ENCODE assay signal across 2 cellular contexts in genomic region chr19:21423057-21424041, GRCh38.
TF ChIP-seq lines count a peak whose summit lies in the region.

No MANE protein-coding gene starts in this region.

TF ChIP-seq in IMR-90, 13 proteins besides CTCF, POLR2A, EP300 and RAD21:
- TF ChIP-seq MAFK (IDR thresholded peaks at IDR 0.05; ENCODE audit: low read depth, low read length) (peak; percentile 49), MXI1 (IDR thresholded peaks at IDR 0.05; ENCODE audit: borderline replicate concordance, low read depth, low read length) (no peak)

TF ChIP-seq in K562, 482 proteins besides CTCF, POLR2A, EP300 and RAD21:
- TF ChIP-seq ZNF274 (IDR thresholded peaks at IDR 0.05; ENCODE audit: borderline replicate concordance, low read depth, low read length) (peak; percentile 84), MAFF (IDR thresholded peaks at IDR 0.05; ENCODE audit: low read length) (0 out of 2 replicates have a peak, but pooled peaks have one; percentile 16), STAT5A (IDR thresholded peaks at IDR 0.05; ENCODE audit: borderline replicate concordance, low read length) (no peak), SMARCA5 (IDR thresholded peaks at IDR 0.05) (no peak), ZNF316 (IDR thresholded peaks at IDR 0.05) (peak; percentile 31; the same call in 1 of the 2 replicates), NCOR1 (IDR thresholded peaks at IDR 0.05) (no peak), RREB1 (CRISPR knock-in tag; IDR thresholded peaks at IDR 0.05) (no peak), MAFG (tag; conservative IDR thresholded peaks at IDR 0.05) (no peak), MAFK (IDR thresholded peaks at IDR 0.05; ENCODE audit: low read length) (peak; percentile 13; the same call in 1 of the 2 replicates), GATA2 (CRISPR knock-in tag; IDR thresholded peaks at IDR 0.05) (no peak)
